1 cellular context compared by ENCODE assay signal in the genomic region with DNA sequence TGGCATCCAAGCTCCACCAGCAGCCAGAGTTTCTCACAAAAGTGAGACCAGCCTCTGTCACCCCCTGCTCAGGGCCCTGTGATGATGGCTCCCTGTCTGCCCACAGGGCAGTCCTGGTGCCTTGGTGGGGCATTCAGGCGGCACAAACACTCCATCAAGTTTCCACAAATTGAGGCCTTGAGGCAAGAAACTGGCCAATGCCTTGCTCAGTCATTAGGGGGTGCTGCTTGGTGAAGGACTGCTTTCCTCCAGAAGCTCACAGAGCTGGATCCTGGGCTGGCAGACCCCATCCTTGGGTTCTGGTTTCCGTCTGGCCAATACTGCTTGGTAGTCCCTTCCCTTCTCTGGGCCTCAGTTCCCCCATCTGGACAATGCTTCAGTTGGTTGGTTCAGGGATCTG.
TF ChIP-seq lines count a peak whose summit lies in the region.

No MANE protein-coding gene starts in this region.

TF ChIP-seq in IMR-90, 13 proteins besides CTCF, POLR2A, EP300 and RAD21 (continued from another document):
- TF ChIP-seq USF2 (IDR thresholded peaks at IDR 0.05; ENCODE audit: low read depth, low read length) (no peak), RFX5 (IDR thresholded peaks at IDR 0.05; ENCODE audit: low read depth, low read length) (no peak), CHD1 (IDR thresholded peaks at IDR 0.05; ENCODE audit: low read depth, low read length) (no peak), NFE2L2 (IDR thresholded peaks at IDR 0.05; ENCODE audit: low read depth, low read length) (no peak), MAFK (IDR thresholded peaks at IDR 0.05; ENCODE audit: low read depth, low read length) (no peak), SMC3 (IDR thresholded peaks at IDR 0.05; ENCODE audit: low read depth, low read length) (no peak; the same call in 1 of the 2 replicates), CEBPB (IDR thresholded peaks at IDR 0.05; ENCODE audit: low read depth, low read length) (no peak)
- TF ChIP-seq, protein P1, sequence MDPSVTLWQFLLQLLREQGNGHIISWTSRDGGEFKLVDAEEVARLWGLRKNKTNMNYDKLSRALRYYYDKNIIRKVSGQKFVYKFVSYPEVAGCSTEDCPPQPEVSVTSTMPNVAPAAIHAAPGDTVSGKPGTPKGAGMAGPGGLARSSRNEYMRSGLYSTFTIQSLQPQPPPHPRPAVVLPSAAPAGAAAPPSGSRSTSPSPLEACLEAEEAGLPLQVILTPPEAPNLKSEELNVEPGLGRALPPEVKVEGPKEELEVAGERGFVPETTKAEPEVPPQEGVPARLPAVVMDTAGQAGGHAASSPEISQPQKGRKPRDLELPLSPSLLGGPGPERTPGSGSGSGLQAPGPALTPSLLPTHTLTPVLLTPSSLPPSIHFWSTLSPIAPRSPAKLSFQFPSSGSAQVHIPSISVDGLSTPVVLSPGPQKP (IDR thresholded peaks at IDR 0.05; ENCODE audit: borderline replicate concordance, low read depth, low read length): no peak
